In the genomic region with DNA sequence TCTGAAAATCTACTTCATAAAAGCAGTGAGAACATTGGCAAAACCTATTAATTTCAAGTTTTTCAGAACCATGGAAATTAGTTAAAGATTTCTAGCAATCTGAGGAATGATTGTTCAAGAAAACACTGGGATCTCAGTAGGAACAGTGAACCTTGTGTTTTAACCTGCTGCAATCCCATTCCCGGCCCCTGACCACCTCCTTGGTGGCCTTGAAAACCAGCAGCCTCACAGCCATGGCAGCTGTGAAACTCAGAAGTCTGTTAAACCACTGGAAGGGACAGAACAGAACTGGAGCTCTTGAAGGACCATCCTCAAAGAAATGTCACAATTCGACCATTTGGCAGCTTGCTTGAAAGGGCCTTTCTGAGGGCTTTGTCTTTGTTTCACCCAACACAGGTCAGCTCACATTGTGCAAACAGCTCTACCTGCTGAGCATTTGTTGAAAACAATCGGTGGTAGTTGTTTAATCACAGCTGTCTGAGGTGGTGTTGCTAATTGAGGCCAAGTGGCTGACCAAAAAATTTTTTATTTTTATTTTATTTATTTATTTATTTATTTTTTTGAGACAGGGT, we compare ENCODE assay signal across 1 cellular context.
A peak's percentile ranks its signal among the peaks of the same experiment; 100 is the strongest.
TF ChIP-seq lines count a peak whose summit lies in the region.

No MANE protein-coding gene starts in this region.

TF ChIP-seq in GM23338, 12 proteins besides CTCF, POLR2A, EP300 and RAD21 (continued from another document):
- TF ChIP-seq, protein P1, sequence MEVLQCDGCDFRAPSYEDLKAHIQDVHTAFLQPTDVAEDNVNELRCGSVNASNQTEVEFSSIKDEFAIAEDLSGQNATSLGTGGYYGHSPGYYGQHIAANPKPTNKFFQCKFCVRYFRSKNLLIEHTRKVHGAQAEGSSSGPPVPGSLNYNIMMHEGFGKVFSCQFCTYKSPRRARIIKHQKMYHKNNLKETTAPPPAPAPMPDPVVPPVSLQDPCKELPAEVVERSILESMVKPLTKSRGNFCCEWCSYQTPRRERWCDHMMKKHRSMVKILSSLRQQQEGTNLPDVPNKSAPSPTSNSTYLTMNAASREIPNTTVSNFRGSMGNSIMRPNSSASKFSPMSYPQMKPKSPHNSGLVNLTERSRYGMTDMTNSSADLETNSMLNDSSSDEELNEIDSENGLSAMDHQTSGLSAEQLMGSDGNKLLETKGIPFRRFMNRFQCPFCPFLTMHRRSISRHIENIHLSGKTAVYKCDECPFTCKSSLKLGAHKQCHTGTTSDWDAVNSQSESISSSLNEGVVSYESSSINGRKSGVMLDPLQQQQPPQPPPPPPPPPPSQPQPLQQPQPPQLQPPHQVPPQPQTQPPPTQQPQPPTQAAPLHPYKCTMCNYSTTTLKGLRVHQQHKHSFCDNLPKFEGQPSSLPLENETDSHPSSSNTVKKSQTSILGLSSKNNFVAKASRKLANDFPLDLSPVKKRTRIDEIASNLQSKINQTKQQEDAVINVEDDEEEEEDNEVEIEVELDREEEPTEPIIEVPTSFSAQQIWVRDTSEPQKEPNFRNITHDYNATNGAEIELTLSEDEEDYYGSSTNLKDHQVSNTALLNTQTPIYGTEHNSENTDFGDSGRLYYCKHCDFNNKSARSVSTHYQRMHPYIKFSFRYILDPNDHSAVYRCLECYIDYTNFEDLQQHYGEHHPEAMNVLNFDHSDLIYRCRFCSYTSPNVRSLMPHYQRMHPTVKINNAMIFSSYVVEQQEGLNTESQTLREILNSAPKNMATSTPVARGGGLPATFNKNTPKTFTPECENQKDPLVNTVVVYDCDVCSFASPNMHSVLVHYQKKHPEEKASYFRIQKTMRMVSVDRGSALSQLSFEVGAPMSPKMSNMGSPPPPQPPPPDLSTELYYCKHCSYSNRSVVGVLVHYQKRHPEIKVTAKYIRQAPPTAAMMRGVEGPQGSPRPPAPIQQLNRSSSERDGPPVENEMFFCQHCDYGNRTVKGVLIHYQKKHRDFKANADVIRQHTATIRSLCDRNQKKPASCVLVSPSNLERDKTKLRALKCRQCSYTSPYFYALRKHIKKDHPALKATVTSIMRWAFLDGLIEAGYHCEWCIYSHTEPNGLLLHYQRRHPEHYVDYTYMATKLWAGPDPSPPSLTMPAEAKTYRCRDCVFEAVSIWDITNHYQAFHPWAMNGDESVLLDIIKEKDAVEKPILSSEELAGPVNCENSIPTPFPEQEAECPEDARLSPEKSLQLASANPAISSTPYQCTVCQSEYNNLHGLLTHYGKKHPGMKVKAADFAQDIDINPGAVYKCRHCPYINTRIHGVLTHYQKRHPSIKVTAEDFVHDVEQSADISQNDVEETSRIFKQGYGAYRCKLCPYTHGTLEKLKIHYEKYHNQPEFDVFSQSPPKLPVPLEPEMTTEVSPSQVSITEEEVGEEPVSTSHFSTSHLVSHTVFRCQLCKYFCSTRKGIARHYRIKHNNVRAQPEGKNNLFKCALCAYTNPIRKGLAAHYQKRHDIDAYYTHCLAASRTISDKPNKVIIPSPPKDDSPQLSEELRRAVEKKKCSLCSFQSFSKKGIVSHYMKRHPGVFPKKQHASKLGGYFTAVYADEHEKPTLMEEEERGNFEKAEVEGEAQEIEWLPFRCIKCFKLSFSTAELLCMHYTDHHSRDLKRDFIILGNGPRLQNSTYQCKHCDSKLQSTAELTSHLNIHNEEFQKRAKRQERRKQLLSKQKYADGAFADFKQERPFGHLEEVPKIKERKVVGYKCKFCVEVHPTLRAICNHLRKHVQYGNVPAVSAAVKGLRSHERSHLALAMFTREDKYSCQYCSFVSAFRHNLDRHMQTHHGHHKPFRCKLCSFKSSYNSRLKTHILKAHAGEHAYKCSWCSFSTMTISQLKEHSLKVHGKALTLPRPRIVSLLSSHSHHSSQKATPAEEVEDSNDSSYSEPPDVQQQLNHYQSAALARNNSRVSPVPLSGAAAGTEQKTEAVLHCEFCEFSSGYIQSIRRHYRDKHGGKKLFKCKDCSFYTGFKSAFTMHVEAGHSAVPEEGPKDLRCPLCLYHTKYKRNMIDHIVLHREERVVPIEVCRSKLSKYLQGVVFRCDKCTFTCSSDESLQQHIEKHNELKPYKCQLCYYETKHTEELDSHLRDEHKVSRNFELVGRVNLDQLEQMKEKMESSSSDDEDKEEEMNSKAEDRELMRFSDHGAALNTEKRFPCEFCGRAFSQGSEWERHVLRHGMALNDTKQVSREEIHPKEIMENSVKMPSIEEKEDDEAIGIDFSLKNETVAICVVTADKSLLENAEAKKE (CRISPR knock-in tag; IDR thresholded peaks at IDR 0.05): peak; percentile 91
- peak; percentile 56; the same call in 1 of the 2 replicates for TF ChIP-seq ZNF114 (CRISPR knock-in tag; IDR thresholded peaks at IDR 0.05)
- TF ChIP-seq EZH2 (IDR thresholded peaks at IDR 0.05; ENCODE audit: low read depth, unreplicated experiment): no peak
